21 cellular contexts compared by ENCODE assay signal in genomic region chr22:35861451-35861850, GRCh38.
"Had no signal": no experiment of that assay in that cellular context is flagged by ENCODE, and none has a peak within 500 bp of the region (broad histone marks: within the 10 kb centered on the region; RNA-seq: fewer than 3 reads in every experiment).

No MANE protein-coding gene starts in this region.

- DNase-seq: colonic mucosa; dermis blood vessel endothelial cell; endodermal cell; erythroblast; foreskin keratinocyte; head of caudate nucleus; kidney; left colon; left ventricle myocardium superior; mesenchymal stem cell; midbrain; occipital lobe; pancreas; small intestine; stimulated activated CD4-positive, alpha-beta T cell treated with anti-CD3 and anti-CD28 coated beads, Interleukin-2, amount 100 ng/mL, for 48 hours; stimulated activated naive CD4-positive, alpha-beta T cell treated with Interleukin-2 at 50 U/mL for 16 hours had no signal

- H3K27ac ChIP-seq: colonic mucosa, foreskin keratinocyte, hepatocyte, pancreas had no signal

- H3K4me1 ChIP-seq: colonic mucosa had no signal

- ATAC-seq: foreskin keratinocyte; left colon; left ventricle myocardium superior; natural killer cell treated with Interleukin-12 subunit alpha and Interleukin-12 subunit beta and Interleukin-15 and Interleukin-18, amount 100 ng/mL, for 72 hours; pancreas; sciatic nerve had no signal

- H3K9me3 Mint-ChIP-seq: endodermal cell; natural killer cell treated with Interleukin-12 subunit alpha and Interleukin-12 subunit beta and Interleukin-15 and Interleukin-18, amount 100 ng/mL, for 72 hours had no signal

- FAIRE-seq: endothelial cell of umbilical vein, kidney, small intestine had no signal

- H2AFZ ChIP-seq: hepatocyte had no signal

- H3K36me3 Mint-ChIP-seq: natural killer cell treated with Interleukin-12 subunit alpha and Interleukin-12 subunit beta and Interleukin-15 and Interleukin-18, amount 100 ng/mL, for 72 hours had no signal

- H3K9me3 ChIP-seq: colonic mucosa, pancreas had no signal

- H3K36me3 ChIP-seq: colonic mucosa, pancreas had no signal

- H3K27ac Mint-ChIP-seq: endodermal cell; natural killer cell treated with Interleukin-12 subunit alpha and Interleukin-12 subunit beta and Interleukin-15 and Interleukin-18, amount 100 ng/mL, for 72 hours had no signal

- H3K4me3 ChIP-seq: colonic mucosa, hepatocyte, lung, pancreas had no signal

- H3K4me2 ChIP-seq: hepatocyte had no signal

- H3K27me3 ChIP-seq: colonic mucosa, foreskin keratinocyte, hepatocyte, pancreas had no signal

- H3K4me3 Mint-ChIP-seq: endodermal cell; natural killer cell treated with Interleukin-12 subunit alpha and Interleukin-12 subunit beta and Interleukin-15 and Interleukin-18, amount 100 ng/mL, for 72 hours had no signal
